ENCODE assay signal across 10 cellular contexts in the genomic region with DNA sequence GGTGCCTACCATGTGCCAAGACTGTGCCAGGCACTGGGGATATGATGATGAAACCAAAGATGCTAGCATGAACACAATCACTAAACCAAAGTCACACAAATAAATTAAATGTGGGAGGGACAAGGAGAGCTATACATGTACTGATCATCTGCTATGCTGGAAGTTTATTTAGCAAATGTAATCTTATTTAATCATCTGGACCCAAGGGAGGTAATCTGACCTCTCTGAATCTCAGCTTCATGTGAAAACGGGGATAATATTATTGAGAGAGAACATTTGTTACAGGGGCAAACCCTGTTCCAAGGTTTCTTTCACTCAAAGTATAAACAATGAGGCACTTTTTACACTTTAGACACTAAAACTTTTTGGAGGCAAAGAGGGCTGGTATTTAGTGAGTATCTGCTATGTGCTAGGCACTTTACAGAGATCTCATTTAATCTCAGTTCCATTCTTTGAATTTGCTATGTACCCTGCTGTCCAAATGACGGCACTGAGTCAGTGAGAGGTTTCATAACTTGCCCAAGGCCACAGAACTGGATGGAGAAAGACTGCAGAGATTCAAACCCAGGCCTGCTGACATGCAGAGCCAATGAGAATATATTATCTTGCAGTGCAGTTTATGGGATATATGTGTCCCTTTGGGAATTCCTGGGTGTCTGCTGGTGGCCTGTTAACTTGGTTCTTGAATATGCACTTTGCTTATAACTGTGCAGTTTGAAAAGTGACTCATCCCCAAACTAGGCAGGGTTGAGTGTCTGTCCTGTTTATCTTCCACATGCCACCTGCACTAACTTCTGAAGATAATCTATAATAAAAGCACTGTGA. TPM values are rescaled to one million over a fixed set of nuclear protein-coding genes. Genes with fewer than 3 reads are reported as not detected.
A peak's percentile ranks its signal among the peaks of the same experiment; 100 is the strongest.
DNase-seq lines count a peak whose midpoint lies in the region; ATAC-seq lines count a peak whose summit lies in the region.
"Had no signal": no experiment of that assay in that cellular context is flagged by ENCODE, and none has a peak within 500 bp of the region (broad histone marks: within the 10 kb centered on the region; RNA-seq: fewer than 3 reads in every experiment).

No MANE protein-coding gene starts in this region.

- H3K27ac ChIP-seq in rectal smooth muscle tissue (ENCODE audit: low read depth, low read length): peak overlapping the region; percentile 63
- H3K27ac ChIP-seq: BLaER1 had no signal

- no peaks in the 10 kb centered on the region for H3K36me3 ChIP-seq in rectal smooth muscle tissue (ENCODE audit: control insufficient read depth, insufficient read depth, low read length)
- H3K36me3 ChIP-seq: BLaER1 had no signal

- intact Hi-C loops in sciatic nerve (cut with DNase I): no loop called here
- intact Hi-C loops in posterior cingulate gyrus (cut with DNase I): loop anchor here (5.0 kb wide), 1 partner anchor 148 kb away; the partner anchor contains the start of genes PLAGL2 and POFUT1

- peaks cover 14% of the 10 kb centered on the region for H3K4me1 ChIP-seq in rectal smooth muscle tissue (ENCODE audit: control insufficient read depth, insufficient read depth, low read length)

- DNase-seq in activated CD4-positive, CD25-positive, alpha-beta regulatory T cell (lab: John Stamatoyannopoulos, UW): no peak
- no peak for DNase-seq in activated naive CD8-positive, alpha-beta T cell treated with anti-CD3 and anti-CD28 coated beads for 36 hours
- no peak for DNase-seq in sciatic nerve (ENCODE audit: low spot score)
- no peak for DNase-seq in posterior cingulate gyrus
- no peak for DNase-seq in superior temporal gyrus (ENCODE audit: extremely low spot score)
- DNase-seq: NCI-H526 treated with DMSO at 0.1 percent for 48 hours had no signal

- H3K4me3 ChIP-seq in rectal smooth muscle tissue (ENCODE audit: low read length): no peak overlapping the region
- H3K4me3 ChIP-seq: BLaER1 had no signal

- H3K9me3 Mint-ChIP-seq in activated naive CD8-positive, alpha-beta T cell treated with anti-CD3 and anti-CD28 coated beads for 36 hours: no peaks in the 10 kb centered on the region

- H3K27ac Mint-ChIP-seq in activated naive CD8-positive, alpha-beta T cell treated with anti-CD3 and anti-CD28 coated beads for 36 hours: peak overlapping the region; percentile 63

- H3K27me3 Mint-ChIP-seq in activated naive CD8-positive, alpha-beta T cell treated with anti-CD3 and anti-CD28 coated beads for 36 hours: peaks cover 3% of the 10 kb centered on the region

- no peak overlapping the region for H3K9ac ChIP-seq in rectal smooth muscle tissue (ENCODE audit: low read length)
- H3K9ac ChIP-seq: BLaER1 had no signal

- peaks cover 12% of the 10 kb centered on the region for H3K36me3 Mint-ChIP-seq in activated naive CD8-positive, alpha-beta T cell treated with anti-CD3 and anti-CD28 coated beads for 36 hours

- peaks cover 30% of the 10 kb centered on the region for H3K4me1 Mint-ChIP-seq in activated naive CD8-positive, alpha-beta T cell treated with anti-CD3 and anti-CD28 coated beads for 36 hours

- no peaks in the 10 kb centered on the region for H3K27me3 ChIP-seq in rectal smooth muscle tissue (ENCODE audit: control insufficient read depth, insufficient read depth, low read length)
- H3K27me3 ChIP-seq: BLaER1 had no signal

- H3K4me3 Mint-ChIP-seq in activated naive CD8-positive, alpha-beta T cell treated with anti-CD3 and anti-CD28 coated beads for 36 hours: no peak overlapping the region

- peak; percentile 18 to 25 for ATAC-seq in activated CD4-positive, CD25-positive, alpha-beta regulatory T cell treated with anti-CD3 and anti-CD28 coated beads, Interleukin-2, amount 50 U/mL, for 24 hours
- ATAC-seq in HG03442 (IDR thresholded peaks at IDR 0.05; ENCODE audit: unreplicated experiment) (peak; percentile 18), sciatic nerve (no peak)

RNA-seq across cellular contexts. Expression of gene ASXL1, which starts 3.3 kb away (rescaled TPM):
- 100 to 1,000 TPM in 1 of 2 experiments, 10 to 100 TPM in 1; 97.5 to 100 TPM for total RNA-seq in activated naive CD8-positive, alpha-beta T cell treated with anti-CD3 and anti-CD28 coated beads for 36 hours
- 113 TPM for total RNA-seq in sciatic nerve
